Comparison of ENCODE assay signal across 1 cellular context in genomic region chr9:124149992-124150391, GRCh38.
A peak's percentile ranks its signal among the peaks of the same experiment; 100 is the strongest.
TF ChIP-seq lines count a peak whose summit lies in the region.

No MANE protein-coding gene starts in this region.

TF ChIP-seq in HepG2, 621 proteins besides CTCF, POLR2A, EP300 and RAD21 (continued from another document):
- TF ChIP-seq REST (IDR thresholded peaks at IDR 0.05; ENCODE audit: borderline replicate concordance in 1 of 2, low read depth in 1 of 2, low read length in 2 of 2) (peak; percentile 66 to 96), ZNF576 (CRISPR knock-in tag; IDR thresholded peaks at IDR 0.05) (no peak), GTF2F1 (IDR thresholded peaks at IDR 0.05; ENCODE audit: low read length) (no peak), TFE3 (CRISPR knock-in tag; IDR thresholded peaks at IDR 0.05) (0 out of 2 replicates have a peak, but pooled peaks have one; percentile 24), ZNF350 (CRISPR knock-in tag; IDR thresholded peaks at IDR 0.05; ENCODE audit: borderline replicate concordance, low read depth) (no peak), ZNF430 (CRISPR knock-in tag; IDR thresholded peaks at IDR 0.05) (no peak), HOXA7 (CRISPR knock-in tag; IDR thresholded peaks at IDR 0.05) (no peak), GABPA (IDR thresholded peaks at IDR 0.05; ENCODE audit: low read depth, low read length) (no peak), GABPA (CRISPR knock-in tag; IDR thresholded peaks at IDR 0.05; ENCODE audit: low read depth) (no peak), SAP130 (CRISPR knock-in tag; IDR thresholded peaks at IDR 0.05; ENCODE audit: low read depth) (peak; percentile 27; the same call in 1 of the 2 replicates), ZNF607 (CRISPR knock-in tag; IDR thresholded peaks at IDR 0.05; ENCODE audit: borderline replicate concordance) (no peak), ZNF264 (CRISPR knock-in tag; IDR thresholded peaks at IDR 0.05) (no peak), ZNF841 (CRISPR knock-in tag; IDR thresholded peaks at IDR 0.05; ENCODE audit: borderline replicate concordance) (no peak), ELF3 (CRISPR knock-in tag; IDR thresholded peaks at IDR 0.05) (0 out of 2 replicates have a peak, but pooled peaks have one; percentile 28), ZNF333 (CRISPR knock-in tag; IDR thresholded peaks at IDR 0.05; ENCODE audit: borderline replicate concordance) (no peak)
